ENCODE assay signal across 1 cellular context in the genomic region with DNA sequence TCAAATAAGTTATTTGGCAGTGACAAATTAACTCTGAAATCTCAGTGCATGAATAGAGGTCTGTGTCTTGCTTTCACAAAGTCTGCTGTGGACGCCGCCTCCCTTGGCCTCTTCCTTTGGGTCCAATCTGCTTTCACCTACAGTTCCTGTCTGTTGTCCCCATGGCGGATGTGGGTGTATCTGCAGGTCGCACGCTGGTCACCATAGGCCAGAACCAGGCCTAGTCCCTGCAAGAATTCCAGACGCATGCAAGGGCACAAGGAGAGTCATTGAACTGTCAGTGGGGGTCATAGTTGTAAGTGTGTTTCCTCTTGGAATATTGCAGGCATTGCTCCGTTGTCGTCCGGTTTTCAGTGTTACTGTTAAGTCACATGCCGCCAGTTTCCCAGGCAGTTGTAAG.
TF ChIP-seq lines count a peak whose summit lies in the region.

No MANE protein-coding gene starts in this region.

TF ChIP-seq in HepG2, 621 proteins besides CTCF, POLR2A, EP300 and RAD21 (continued from another document and continues in another):
- TF ChIP-seq, protein P1, sequence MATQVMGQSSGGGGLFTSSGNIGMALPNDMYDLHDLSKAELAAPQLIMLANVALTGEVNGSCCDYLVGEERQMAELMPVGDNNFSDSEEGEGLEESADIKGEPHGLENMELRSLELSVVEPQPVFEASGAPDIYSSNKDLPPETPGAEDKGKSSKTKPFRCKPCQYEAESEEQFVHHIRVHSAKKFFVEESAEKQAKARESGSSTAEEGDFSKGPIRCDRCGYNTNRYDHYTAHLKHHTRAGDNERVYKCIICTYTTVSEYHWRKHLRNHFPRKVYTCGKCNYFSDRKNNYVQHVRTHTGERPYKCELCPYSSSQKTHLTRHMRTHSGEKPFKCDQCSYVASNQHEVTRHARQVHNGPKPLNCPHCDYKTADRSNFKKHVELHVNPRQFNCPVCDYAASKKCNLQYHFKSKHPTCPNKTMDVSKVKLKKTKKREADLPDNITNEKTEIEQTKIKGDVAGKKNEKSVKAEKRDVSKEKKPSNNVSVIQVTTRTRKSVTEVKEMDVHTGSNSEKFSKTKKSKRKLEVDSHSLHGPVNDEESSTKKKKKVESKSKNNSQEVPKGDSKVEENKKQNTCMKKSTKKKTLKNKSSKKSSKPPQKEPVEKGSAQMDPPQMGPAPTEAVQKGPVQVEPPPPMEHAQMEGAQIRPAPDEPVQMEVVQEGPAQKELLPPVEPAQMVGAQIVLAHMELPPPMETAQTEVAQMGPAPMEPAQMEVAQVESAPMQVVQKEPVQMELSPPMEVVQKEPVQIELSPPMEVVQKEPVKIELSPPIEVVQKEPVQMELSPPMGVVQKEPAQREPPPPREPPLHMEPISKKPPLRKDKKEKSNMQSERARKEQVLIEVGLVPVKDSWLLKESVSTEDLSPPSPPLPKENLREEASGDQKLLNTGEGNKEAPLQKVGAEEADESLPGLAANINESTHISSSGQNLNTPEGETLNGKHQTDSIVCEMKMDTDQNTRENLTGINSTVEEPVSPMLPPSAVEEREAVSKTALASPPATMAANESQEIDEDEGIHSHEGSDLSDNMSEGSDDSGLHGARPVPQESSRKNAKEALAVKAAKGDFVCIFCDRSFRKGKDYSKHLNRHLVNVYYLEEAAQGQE (IDR thresholded peaks at IDR 0.05; ENCODE audit: borderline replicate concordance in 1 of 2, low read depth in 1 of 2, low read length in 2 of 2), result no peak
- TF ChIP-seq TCF12 (IDR thresholded peaks at IDR 0.05) (no peak), TCF12 (CRISPR knock-in tag; IDR thresholded peaks at IDR 0.05) (no peak), ZNF7 (CRISPR knock-in tag; IDR thresholded peaks at IDR 0.05) (no peak), ZNF441 (CRISPR knock-in tag; IDR thresholded peaks at IDR 0.05; ENCODE audit: borderline replicate concordance) (0 out of 2 replicates have a peak, but pooled peaks have one; percentile 30), ZMYM4 (CRISPR knock-in tag; IDR thresholded peaks at IDR 0.05) (peak; percentile 85), SP2 (CRISPR knock-in tag; IDR thresholded peaks at IDR 0.05) (no peak), NBN (conservative IDR thresholded peaks at IDR 0.05) (no peak), PRPF4 (IDR thresholded peaks at IDR 0.05; ENCODE audit: low read depth, low read length, poor library complexity, severe bottlenecking) (no peak), ZNF773 (CRISPR knock-in tag; IDR thresholded peaks at IDR 0.05; ENCODE audit: borderline replicate concordance) (no peak), RORA (CRISPR knock-in tag; IDR thresholded peaks at IDR 0.05) (no peak), ZNF383 (CRISPR knock-in tag; IDR thresholded peaks at IDR 0.05; ENCODE audit: borderline replicate concordance) (no peak), ERF (CRISPR knock-in tag; IDR thresholded peaks at IDR 0.05) (peak; percentile 28; the same call in 1 of the 2 replicates), FOSL1 (CRISPR knock-in tag; IDR thresholded peaks at IDR 0.05; ENCODE audit: borderline replicate concordance) (no peak), KAT8 (CRISPR knock-in tag; IDR thresholded peaks at IDR 0.05) (no peak), TAF15 (IDR thresholded peaks at IDR 0.05; ENCODE audit: low read depth, low read length, poor library complexity, severe bottlenecking) (no peak), ZNF572 (CRISPR knock-in tag; IDR thresholded peaks at IDR 0.05) (no peak), U2AF2 (IDR thresholded peaks at IDR 0.05; ENCODE audit: low read depth, low read length) (no peak), PRMT3 (CRISPR knock-in tag; IDR thresholded peaks at IDR 0.05; ENCODE audit: borderline replicate concordance, low read depth) (no peak), PTBP1 (IDR thresholded peaks at IDR 0.05; ENCODE audit: low read depth, low read length, poor library complexity, severe bottlenecking) (no peak), SP1 (IDR thresholded peaks at IDR 0.05) (no peak), SP1 (CRISPR knock-in tag; IDR thresholded peaks at IDR 0.05) (no peak), BCL6 (CRISPR knock-in tag; IDR thresholded peaks at IDR 0.05) (peak; percentile 47; the same call in 1 of the 2 replicates), ZNF749 (CRISPR knock-in tag; IDR thresholded peaks at IDR 0.05; ENCODE audit: borderline replicate concordance) (no peak), MAFF (IDR thresholded peaks at IDR 0.05; ENCODE audit: low read depth, low read length) (no peak), KLF12 (CRISPR knock-in tag; IDR thresholded peaks at IDR 0.05; ENCODE audit: borderline replicate concordance) (0 out of 2 replicates have a peak, but pooled peaks have one; percentile 38), HMGA1 (CRISPR knock-in tag; conservative IDR thresholded peaks at IDR 0.05) (no peak), SMAD3 (CRISPR knock-in tag; IDR thresholded peaks at IDR 0.05) (0 out of 2 replicates have a peak, but pooled peaks have one; percentile 28), NR2C2 (CRISPR knock-in tag; IDR thresholded peaks at IDR 0.05; ENCODE audit: borderline replicate concordance) (peak; percentile 51; the same call in 1 of the 2 replicates), ARNT2 (CRISPR knock-in tag; IDR thresholded peaks at IDR 0.05; ENCODE audit: low read depth) (no peak), MIER3 (CRISPR knock-in tag; IDR thresholded peaks at IDR 0.05; ENCODE audit: borderline replicate concordance) (peak; percentile 44; the same call in 1 of the 2 replicates), SMAD1 (CRISPR knock-in tag; IDR thresholded peaks at IDR 0.05; ENCODE audit: borderline replicate concordance, low read depth) (no peak), ETV5 (CRISPR knock-in tag; IDR thresholded peaks at IDR 0.05; ENCODE audit: borderline replicate concordance) (peak; percentile 80), SMARCE1 (IDR thresholded peaks at IDR 0.05; ENCODE audit: borderline replicate concordance) (no peak), ZNF557 (CRISPR knock-in tag; IDR thresholded peaks at IDR 0.05) (0 out of 2 replicates have a peak, but pooled peaks have one; percentile 30), ZNF317 (CRISPR knock-in tag; IDR thresholded peaks at IDR 0.05) (0 out of 2 replicates have a peak, but pooled peaks have one; percentile 58)
- TF ChIP-seq, protein P2, sequence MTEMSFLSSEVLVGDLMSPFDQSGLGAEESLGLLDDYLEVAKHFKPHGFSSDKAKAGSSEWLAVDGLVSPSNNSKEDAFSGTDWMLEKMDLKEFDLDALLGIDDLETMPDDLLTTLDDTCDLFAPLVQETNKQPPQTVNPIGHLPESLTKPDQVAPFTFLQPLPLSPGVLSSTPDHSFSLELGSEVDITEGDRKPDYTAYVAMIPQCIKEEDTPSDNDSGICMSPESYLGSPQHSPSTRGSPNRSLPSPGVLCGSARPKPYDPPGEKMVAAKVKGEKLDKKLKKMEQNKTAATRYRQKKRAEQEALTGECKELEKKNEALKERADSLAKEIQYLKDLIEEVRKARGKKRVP (CRISPR knock-in tag; IDR thresholded peaks at IDR 0.05), result 0 out of 4 replicates have a peak, but pooled peaks of 1 of the 2 experiments have one; percentile 24
- TF ChIP-seq, protein P3, sequence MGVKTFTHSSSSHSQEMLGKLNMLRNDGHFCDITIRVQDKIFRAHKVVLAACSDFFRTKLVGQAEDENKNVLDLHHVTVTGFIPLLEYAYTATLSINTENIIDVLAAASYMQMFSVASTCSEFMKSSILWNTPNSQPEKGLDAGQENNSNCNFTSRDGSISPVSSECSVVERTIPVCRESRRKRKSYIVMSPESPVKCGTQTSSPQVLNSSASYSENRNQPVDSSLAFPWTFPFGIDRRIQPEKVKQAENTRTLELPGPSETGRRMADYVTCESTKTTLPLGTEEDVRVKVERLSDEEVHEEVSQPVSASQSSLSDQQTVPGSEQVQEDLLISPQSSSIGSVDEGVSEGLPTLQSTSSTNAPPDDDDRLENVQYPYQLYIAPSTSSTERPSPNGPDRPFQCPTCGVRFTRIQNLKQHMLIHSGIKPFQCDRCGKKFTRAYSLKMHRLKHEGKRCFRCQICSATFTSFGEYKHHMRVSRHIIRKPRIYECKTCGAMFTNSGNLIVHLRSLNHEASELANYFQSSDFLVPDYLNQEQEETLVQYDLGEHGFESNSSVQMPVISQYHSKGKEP (CRISPR knock-in tag; IDR thresholded peaks at IDR 0.05), result no peak
- TF ChIP-seq, protein P4, sequence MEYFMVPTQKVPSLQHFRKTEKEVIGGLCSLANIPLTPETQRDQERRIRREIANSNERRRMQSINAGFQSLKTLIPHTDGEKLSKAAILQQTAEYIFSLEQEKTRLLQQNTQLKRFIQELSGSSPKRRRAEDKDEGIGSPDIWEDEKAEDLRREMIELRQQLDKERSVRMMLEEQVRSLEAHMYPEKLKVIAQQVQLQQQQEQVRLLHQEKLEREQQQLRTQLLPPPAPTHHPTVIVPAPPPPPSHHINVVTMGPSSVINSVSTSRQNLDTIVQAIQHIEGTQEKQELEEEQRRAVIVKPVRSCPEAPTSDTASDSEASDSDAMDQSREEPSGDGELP (IDR thresholded peaks at IDR 0.05; ENCODE audit: borderline replicate concordance, low read depth), result no peak
- TF ChIP-seq, protein P5, sequence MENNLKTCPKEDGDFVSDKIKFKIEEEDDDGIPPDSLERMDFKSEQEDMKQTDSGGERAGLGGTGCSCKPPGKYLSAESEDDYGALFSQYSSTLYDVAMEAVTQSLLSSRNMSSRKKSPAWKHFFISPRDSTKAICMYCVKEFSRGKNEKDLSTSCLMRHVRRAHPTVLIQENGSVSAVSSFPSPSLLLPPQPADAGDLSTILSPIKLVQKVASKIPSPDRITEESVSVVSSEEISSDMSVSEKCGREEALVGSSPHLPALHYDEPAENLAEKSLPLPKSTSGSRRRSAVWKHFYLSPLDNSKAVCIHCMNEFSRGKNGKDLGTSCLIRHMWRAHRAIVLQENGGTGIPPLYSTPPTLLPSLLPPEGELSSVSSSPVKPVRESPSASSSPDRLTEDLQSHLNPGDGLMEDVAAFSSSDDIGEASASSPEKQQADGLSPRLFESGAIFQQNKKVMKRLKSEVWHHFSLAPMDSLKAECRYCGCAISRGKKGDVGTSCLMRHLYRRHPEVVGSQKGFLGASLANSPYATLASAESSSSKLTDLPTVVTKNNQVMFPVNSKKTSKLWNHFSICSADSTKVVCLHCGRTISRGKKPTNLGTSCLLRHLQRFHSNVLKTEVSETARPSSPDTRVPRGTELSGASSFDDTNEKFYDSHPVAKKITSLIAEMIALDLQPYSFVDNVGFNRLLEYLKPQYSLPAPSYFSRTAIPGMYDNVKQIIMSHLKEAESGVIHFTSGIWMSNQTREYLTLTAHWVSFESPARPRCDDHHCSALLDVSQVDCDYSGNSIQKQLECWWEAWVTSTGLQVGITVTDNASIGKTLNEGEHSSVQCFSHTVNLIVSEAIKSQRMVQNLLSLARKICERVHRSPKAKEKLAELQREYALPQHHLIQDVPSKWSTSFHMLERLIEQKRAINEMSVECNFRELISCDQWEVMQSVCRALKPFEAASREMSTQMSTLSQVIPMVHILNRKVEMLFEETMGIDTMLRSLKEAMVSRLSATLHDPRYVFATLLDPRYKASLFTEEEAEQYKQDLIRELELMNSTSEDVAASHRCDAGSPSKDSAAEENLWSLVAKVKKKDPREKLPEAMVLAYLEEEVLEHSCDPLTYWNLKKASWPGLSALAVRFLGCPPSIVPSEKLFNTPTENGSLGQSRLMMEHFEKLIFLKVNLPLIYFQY (CRISPR knock-in tag; IDR thresholded peaks at IDR 0.05; ENCODE audit: borderline replicate concordance), result no peak; the same call in 1 of the 2 replicates
- TF ChIP-seq, protein P6, sequence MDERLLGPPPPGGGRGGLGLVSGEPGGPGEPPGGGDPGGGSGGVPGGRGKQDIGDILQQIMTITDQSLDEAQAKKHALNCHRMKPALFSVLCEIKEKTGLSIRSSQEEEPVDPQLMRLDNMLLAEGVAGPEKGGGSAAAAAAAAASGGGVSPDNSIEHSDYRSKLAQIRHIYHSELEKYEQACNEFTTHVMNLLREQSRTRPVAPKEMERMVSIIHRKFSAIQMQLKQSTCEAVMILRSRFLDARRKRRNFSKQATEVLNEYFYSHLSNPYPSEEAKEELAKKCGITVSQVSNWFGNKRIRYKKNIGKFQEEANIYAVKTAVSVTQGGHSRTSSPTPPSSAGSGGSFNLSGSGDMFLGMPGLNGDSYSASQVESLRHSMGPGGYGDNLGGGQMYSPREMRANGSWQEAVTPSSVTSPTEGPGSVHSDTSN (CRISPR knock-in tag; IDR thresholded peaks at IDR 0.05), result no peak
- TF ChIP-seq, protein P7, sequence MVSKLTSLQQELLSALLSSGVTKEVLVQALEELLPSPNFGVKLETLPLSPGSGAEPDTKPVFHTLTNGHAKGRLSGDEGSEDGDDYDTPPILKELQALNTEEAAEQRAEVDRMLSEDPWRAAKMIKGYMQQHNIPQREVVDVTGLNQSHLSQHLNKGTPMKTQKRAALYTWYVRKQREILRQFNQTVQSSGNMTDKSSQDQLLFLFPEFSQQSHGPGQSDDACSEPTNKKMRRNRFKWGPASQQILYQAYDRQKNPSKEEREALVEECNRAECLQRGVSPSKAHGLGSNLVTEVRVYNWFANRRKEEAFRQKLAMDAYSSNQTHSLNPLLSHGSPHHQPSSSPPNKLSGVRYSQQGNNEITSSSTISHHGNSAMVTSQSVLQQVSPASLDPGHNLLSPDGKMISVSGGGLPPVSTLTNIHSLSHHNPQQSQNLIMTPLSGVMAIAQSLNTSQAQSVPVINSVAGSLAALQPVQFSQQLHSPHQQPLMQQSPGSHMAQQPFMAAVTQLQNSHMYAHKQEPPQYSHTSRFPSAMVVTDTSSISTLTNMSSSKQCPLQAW (CRISPR knock-in tag; IDR thresholded peaks at IDR 0.05), result 0 out of 2 replicates have a peak, but pooled peaks have one; percentile 43
- TF ChIP-seq, protein P8, sequence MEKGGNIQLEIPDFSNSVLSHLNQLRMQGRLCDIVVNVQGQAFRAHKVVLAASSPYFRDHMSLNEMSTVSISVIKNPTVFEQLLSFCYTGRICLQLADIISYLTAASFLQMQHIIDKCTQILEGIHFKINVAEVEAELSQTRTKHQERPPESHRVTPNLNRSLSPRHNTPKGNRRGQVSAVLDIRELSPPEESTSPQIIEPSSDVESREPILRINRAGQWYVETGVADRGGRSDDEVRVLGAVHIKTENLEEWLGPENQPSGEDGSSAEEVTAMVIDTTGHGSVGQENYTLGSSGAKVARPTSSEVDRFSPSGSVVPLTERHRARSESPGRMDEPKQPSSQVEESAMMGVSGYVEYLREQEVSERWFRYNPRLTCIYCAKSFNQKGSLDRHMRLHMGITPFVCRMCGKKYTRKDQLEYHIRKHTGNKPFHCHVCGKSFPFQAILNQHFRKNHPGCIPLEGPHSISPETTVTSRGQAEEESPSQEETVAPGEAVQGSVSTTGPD (CRISPR knock-in tag; IDR thresholded peaks at IDR 0.05), result no peak
- TF ChIP-seq, protein P9, sequence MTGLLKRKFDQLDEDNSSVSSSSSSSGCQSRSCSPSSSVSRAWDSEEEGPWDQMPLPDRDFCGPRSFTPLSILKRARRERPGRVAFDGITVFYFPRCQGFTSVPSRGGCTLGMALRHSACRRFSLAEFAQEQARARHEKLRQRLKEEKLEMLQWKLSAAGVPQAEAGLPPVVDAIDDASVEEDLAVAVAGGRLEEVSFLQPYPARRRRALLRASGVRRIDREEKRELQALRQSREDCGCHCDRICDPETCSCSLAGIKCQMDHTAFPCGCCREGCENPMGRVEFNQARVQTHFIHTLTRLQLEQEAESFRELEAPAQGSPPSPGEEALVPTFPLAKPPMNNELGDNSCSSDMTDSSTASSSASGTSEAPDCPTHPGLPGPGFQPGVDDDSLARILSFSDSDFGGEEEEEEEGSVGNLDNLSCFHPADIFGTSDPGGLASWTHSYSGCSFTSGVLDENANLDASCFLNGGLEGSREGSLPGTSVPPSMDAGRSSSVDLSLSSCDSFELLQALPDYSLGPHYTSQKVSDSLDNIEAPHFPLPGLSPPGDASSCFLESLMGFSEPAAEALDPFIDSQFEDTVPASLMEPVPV (CRISPR knock-in tag; IDR thresholded peaks at IDR 0.05), result no peak
- TF ChIP-seq, protein P10, sequence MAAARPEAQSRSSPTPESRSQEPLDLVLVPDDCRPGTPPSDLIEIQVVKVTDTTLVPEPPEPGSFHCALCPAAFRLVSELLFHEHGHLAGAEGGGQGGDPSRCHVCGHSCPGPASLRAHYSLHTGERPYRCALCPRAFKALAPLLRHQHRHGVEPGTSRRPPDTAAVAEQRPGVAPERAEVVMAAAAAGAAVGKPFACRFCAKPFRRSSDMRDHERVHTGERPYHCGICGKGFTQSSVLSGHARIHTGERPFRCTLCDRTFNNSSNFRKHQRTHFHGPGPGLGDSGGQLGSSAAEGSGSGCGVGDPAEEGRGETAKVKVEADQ (CRISPR knock-in tag; IDR thresholded peaks at IDR 0.05; ENCODE audit: borderline replicate concordance), result no peak
